ENCODE assay signal across 14 cellular contexts in genomic region chr11:11978098-11978637, GRCh38. TPM values are rescaled to one million over a fixed set of nuclear protein-coding genes. Genes with fewer than 3 reads are reported as not detected.
DNase-seq lines count a peak whose midpoint lies in the region; ATAC-seq, FAIRE-seq and TF ChIP-seq lines count a peak whose summit lies in the region.
"Had no signal": no experiment of that assay in that cellular context is flagged by ENCODE, and none has a peak within 500 bp of the region (broad histone marks: within the 10 kb centered on the region; RNA-seq: fewer than 3 reads in every experiment).

No MANE protein-coding gene starts in this region.

- no peaks in the 10 kb centered on the region for H4K20me1 ChIP-seq in endothelial cell of umbilical vein (replicated peaks; ENCODE audit: control insufficient read depth, extremely low read depth, insufficient read depth, low read length)
- no peaks in the 10 kb centered on the region for H4K20me1 ChIP-seq in osteoblast (ENCODE audit: insufficient read depth, low read length)

- H2AFZ ChIP-seq in endothelial cell of umbilical vein (ENCODE audit: low read depth, low read length) (no peak overlapping the region), osteoblast (ENCODE audit: low read length) (no peak overlapping the region)
- H2AFZ ChIP-seq: neural progenitor cell had no signal

- H3K27ac ChIP-seq in cardiac muscle cell (peak overlapping the region; percentile 70), endothelial cell of umbilical vein (ENCODE audit: insufficient read depth, low read depth, low read length) (peak overlapping the region; percentile 95), osteoblast (ENCODE audit: low read depth, low read length) (peak overlapping the region; percentile 69), uterus (peak overlapping the region; percentile 76 to 82)
- H3K27ac ChIP-seq: neural progenitor cell had no signal

- FAIRE-seq in endothelial cell of umbilical vein (lab: Jason Lieb, UNC) = no peak
- FAIRE-seq: endometrium, GM18507 had no signal

- no peak overlapping the region for H3K4me3 ChIP-seq in cardiac muscle cell
- no peak overlapping the region for H3K4me3 ChIP-seq in endothelial cell of umbilical vein (replicated peaks in 1 of 3; ENCODE audit: insufficient read depth in 1 of 3, low read depth in 1 of 3, low read length in 3 of 3)
- no peak overlapping the region for H3K4me3 ChIP-seq in osteoblast (ENCODE audit: insufficient read depth, low read length)
- no peak overlapping the region for H3K4me3 ChIP-seq in uterus
- H3K4me3 ChIP-seq: neural progenitor cell had no signal

- peaks cover 45% of the 10 kb centered on the region for H3K4me1 ChIP-seq in cardiac muscle cell (ENCODE audit: low read depth)
- peaks cover 55% of the 10 kb centered on the region for H3K4me1 ChIP-seq in endothelial cell of umbilical vein (ENCODE audit: control insufficient read depth, extremely low read depth, insufficient read depth, low read length)
- peaks cover 63% of the 10 kb centered on the region for H3K4me1 ChIP-seq in osteoblast (ENCODE audit: insufficient read depth, low read length)
- H3K4me1 ChIP-seq in uterus = peaks cover 24 to 26% of the 10 kb centered on the region in 2 donors

- ATAC-seq in Right ventricle myocardium superior (ENCODE audit: poor library complexity) = no peak
- ATAC-seq: left colon had no signal

- TF ChIP-seq POLR2A in endothelial cell of umbilical vein (IDR thresholded peaks at IDR 0.05; ENCODE audit: low read depth, low read length) (no peak), uterus (IDR thresholded peaks at IDR 0.05) (no peak)

- POLR2A ChIA-PET in endothelial cell of umbilical vein (lab: Charles Lee) = no interaction called here

- no peak for TF ChIP-seq CTCF in cardiac muscle cell (IDR thresholded peaks at IDR 0.05; ENCODE audit: low read depth, low read length)
- TF ChIP-seq CTCF in endothelial cell of umbilical vein (IDR thresholded peaks at IDR 0.05; ENCODE audit: extremely low read depth in 1 of 2, insufficient read depth in 1 of 2, low read depth in 1 of 2, low read length in 2 of 2) = no peak
- TF ChIP-seq CTCF in osteoblast (IDR thresholded peaks at IDR 0.05; ENCODE audit: extremely low read depth, low read depth, low read length) = no peak
- TF ChIP-seq CTCF in uterus (IDR thresholded peaks at IDR 0.05) = no peak

- dilution Hi-C loops in endothelial cell of umbilical vein (cut with MboI; ENCODE audit: extremely low pct_ligation_motif_present, low sequenced_read_pairs) = no loop called here

- H3K4me2 ChIP-seq in endothelial cell of umbilical vein (ENCODE audit: insufficient read depth, low read length) (no peak overlapping the region), osteoblast (ENCODE audit: insufficient read depth, low read length) (no peak overlapping the region)
- H3K4me2 ChIP-seq: neural progenitor cell had no signal

- no TSS peak for BruUV-seq in endothelial cell of umbilical vein (replicated peaks; lab: Mats Ljungman, UMichigan)

- intact Hi-C loops in Right ventricle myocardium superior (cut with DNase I) (no loop called here), endothelial cell of umbilical vein (cut with micrococcal nuclease) (loop anchor here (5.0 to 10.0 kb wide), 4 partner anchors 204 to 1171 kb away; partner anchors contain the start of gene EIF4G2), uterus (cut with DNase I; ENCODE audit: low total_unique reads) (no loop called here)

- no peaks in the 10 kb centered on the region for H3K9me3 ChIP-seq in cardiac muscle cell (ENCODE audit: low read depth)
- no peaks in the 10 kb centered on the region for H3K9me3 ChIP-seq in endothelial cell of umbilical vein (replicated peaks; ENCODE audit: control insufficient read depth, insufficient read depth, low read length)
- H3K9me3 ChIP-seq in osteoblast (ENCODE audit: low read depth, low read length) = no peaks in the 10 kb centered on the region
- no peaks in the 10 kb centered on the region for H3K9me3 ChIP-seq in uterus

- H3K36me3 ChIP-seq in cardiac muscle cell (no peaks in the 10 kb centered on the region), endothelial cell of umbilical vein (ENCODE audit: control insufficient read depth in 2 of 2, extremely low read depth in 1 of 2, insufficient read depth in 2 of 2, low read length in 2 of 2) (peaks cover 0 to 2% of the 10 kb centered on the region in 2 experiments), osteoblast (ENCODE audit: insufficient read depth, low read length) (no peaks in the 10 kb centered on the region), uterus (no peaks in the 10 kb centered on the region)
- H3K36me3 ChIP-seq: neural progenitor cell had no signal

- H3K27me3 ChIP-seq in cardiac muscle cell (no peaks in the 10 kb centered on the region), endothelial cell of umbilical vein (ENCODE audit: control insufficient read depth in 2 of 2, insufficient read depth in 2 of 2, low read length in 2 of 2) (no peaks in the 10 kb centered on the region), osteoblast (ENCODE audit: insufficient read depth, low read length) (no peaks in the 10 kb centered on the region), uterus (no peaks in the 10 kb centered on the region)
- H3K27me3 ChIP-seq: neural progenitor cell had no signal

- CTCF ChIA-PET in endothelial cell of umbilical vein (lab: Charles Lee) = interaction anchor here (1.3 to 4.0 kb wide), 10 partner anchors 10 to 66 kb away, joined by 3 to 31 read pairs (median 8); partner anchors contain the start of gene DKK3

- no peak for DNase-seq in cardiac muscle cell (ENCODE audit: low read depth in 1 of 2, low spot score in 1 of 2)
- no peak for DNase-seq in Right ventricle myocardium superior
- no peak for DNase-seq in endothelial cell of umbilical vein (ENCODE audit: low read depth, low spot score)
- no peak for DNase-seq in osteoblast (ENCODE audit: insufficient read length, low spot score, missing footprints)
- DNase-seq in uterus = no peak
- DNase-seq in T-helper 2 cell = no peak
- DNase-seq in NCI-H1417 treated with DMSO at 0.1 percent for 48 hours (lab: John Stamatoyannopoulos, UW) = no peak
- DNase-seq in activated CD4-positive, alpha-beta T cell treated with anti-CD3 and anti-CD28 coated beads for 1 hour = no peak
- DNase-seq: KBM-7, left colon, NCI-H526 had no signal

- no peaks in the 10 kb centered on the region for H3K9me1 ChIP-seq in endothelial cell of umbilical vein (replicated peaks; ENCODE audit: control insufficient read depth, extremely low read depth, insufficient read depth, low read length)

- no peaks in the 10 kb centered on the region for H3K79me2 ChIP-seq in endothelial cell of umbilical vein (ENCODE audit: control insufficient read depth, insufficient read depth, low read length)
- no peaks in the 10 kb centered on the region for H3K79me2 ChIP-seq in osteoblast (ENCODE audit: insufficient read depth, low read length)

- peak overlapping the region; percentile 50 for H3K9ac ChIP-seq in endothelial cell of umbilical vein (replicated peaks; ENCODE audit: extremely low read depth, insufficient read depth, low read length)
- H3K9ac ChIP-seq: neural progenitor cell had no signal

TF ChIP-seq in endothelial cell of umbilical vein, 7 proteins besides CTCF, POLR2A, EP300 and RAD21:
- TF ChIP-seq GATA2 (IDR thresholded peaks at IDR 0.05; ENCODE audit: insufficient read depth, insufficient read length, low read depth, low read length) = no peak
- TF ChIP-seq JUN (IDR thresholded peaks at IDR 0.05; ENCODE audit: borderline replicate concordance, insufficient read depth, insufficient read length, low read depth) = no peak
- no peak for TF ChIP-seq FOS (IDR thresholded peaks at IDR 0.05; ENCODE audit: borderline replicate concordance, insufficient read depth, low read length)
- TF ChIP-seq MYC (IDR thresholded peaks at IDR 0.05; ENCODE audit: low read depth, low read length) = no peak
- no peak for TF ChIP-seq EZH2 (IDR thresholded peaks at IDR 0.05; ENCODE audit: borderline replicate concordance, low read depth, low read length, severe bottlenecking)
- no peak for TF ChIP-seq MAX (IDR thresholded peaks at IDR 0.05; ENCODE audit: insufficient read depth, insufficient read length)
- no peak for TF ChIP-seq POLR2AphosphoS5 (IDR thresholded peaks at IDR 0.05; ENCODE audit: insufficient read depth, low read depth, low read length)
TF ChIP-seq in endothelial cell of umbilical vein: peak in this region for 0.

RNA-seq across cellular contexts. Expression of gene DKK3, which starts 30.3 kb away (rescaled TPM):
- 180 and 309 TPM in 2 replicates for total RNA-seq in cardiac muscle cell
- 226 and 238 TPM in 2 replicates for polyA plus RNA-seq in cardiac muscle cell
- total RNA-seq in Right ventricle myocardium superior = 520 TPM
- 131 and 165 TPM in 2 replicates for total RNA-seq in endothelial cell of umbilical vein
- polyA plus RNA-seq in endothelial cell of umbilical vein = 335 and 365 TPM in 2 replicates
- 311 and 362 TPM in 2 replicates for polyA plus RNA-seq in endothelial cell of umbilical vein (2011; cell fraction: cytosol; rRNA removed)
- polyA plus RNA-seq in endothelial cell of umbilical vein (2011; cell fraction: nucleus; rRNA removed) = 162 and 176 TPM in 2 replicates
- polyA plus RNA-seq in endothelial cell of umbilical vein (2012) = 151 and 203 TPM in 2 replicates
- polyA minus RNA-seq in endothelial cell of umbilical vein = 287 and 327 TPM in 2 replicates
- not detected for polyA minus RNA-seq in endothelial cell of umbilical vein (2011; cell fraction: cytosol; rRNA and poly(A)+ RNA removed)
- 67.8 and 100 TPM in 2 replicates for polyA minus RNA-seq in endothelial cell of umbilical vein (2011; cell fraction: nucleus; rRNA and poly(A)+ RNA removed)
- total RNA-seq in osteoblast = 52.2 and 72.4 TPM in 2 replicates
- total RNA-seq in uterus = 100 to 1,000 TPM in 2 of 4 donors, 10 to 100 TPM in 2; 26.4 to 151 (median 99.0) TPM
